8 cellular contexts compared by ENCODE assay signal in the genomic region with DNA sequence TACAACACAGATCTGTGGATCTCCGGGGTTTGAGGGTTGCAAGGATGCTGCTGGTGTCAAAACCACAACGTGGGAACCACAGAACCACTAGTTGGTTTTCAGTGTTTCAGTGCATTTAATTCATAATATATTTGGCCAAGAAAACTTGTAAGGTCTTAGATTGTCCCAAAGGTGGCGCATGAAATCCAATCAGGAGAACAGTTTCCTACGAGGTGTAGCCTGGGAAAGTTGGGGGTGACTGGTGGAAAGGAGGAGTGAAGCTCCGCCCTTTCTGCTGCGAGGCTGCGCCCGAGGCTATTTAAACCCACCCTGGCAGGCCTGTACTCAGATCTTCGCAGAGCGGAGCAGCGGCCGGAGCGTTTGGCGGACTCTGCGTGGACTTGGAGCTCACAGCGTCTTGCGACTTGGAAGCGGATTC. TPM values are rescaled to one million over a fixed set of nuclear protein-coding genes. Genes with fewer than 3 reads are reported as not detected.
A peak's percentile ranks its signal among the peaks of the same experiment; 100 is the strongest.
DNase-seq lines count a peak whose midpoint lies in the region; ATAC-seq and TF ChIP-seq lines count a peak whose summit lies in the region.
"Not testable (repeated sequence)": the region's sequence is repeated elsewhere in the genome, so short reads cannot be mapped to it uniquely, and the experiment has no call there.

No MANE protein-coding gene starts in this region.

- not testable (repeated sequence) for H3K56ac ChIP-seq in mesendoderm (ENCODE audit: low read length)

- not testable (repeated sequence) for H3K4me1 ChIP-seq in HAP-1; heart left ventricle; mesendoderm (ENCODE audit: control insufficient read depth, low read depth, low read length)

- in situ Hi-C loops in HAP-1 (cut with MboI; ENCODE audit: low sequenced_read_pairs), result loop anchor here (25.0 kb wide), 1 partner anchor 281 kb away; no protein-coding TSS in a partner anchor
- in situ Hi-C loops in SK-MEL-5 (cut with HindIII; ENCODE audit: low pct_unique_long_range_greater_than_20kb, low sequenced_read_pairs), result not testable (repeated sequence)

- H4K8ac ChIP-seq in mesendoderm (ENCODE audit: low read depth, low read length), result not testable (repeated sequence)

- not testable (repeated sequence) for H2AK5ac ChIP-seq in mesendoderm (ENCODE audit: low read length)

- H3K79me1 ChIP-seq in mesendoderm (ENCODE audit: low read length), result not testable (repeated sequence)

- POLR2A ChIA-PET in AG04450 (lab: Yijun Ruan, JAX), result not testable (repeated sequence)

- not testable (repeated sequence) for H2BK120ac ChIP-seq in mesendoderm (ENCODE audit: low read depth, low read length)

- H3K9me3 ChIP-seq in AG04450 (ENCODE audit: control insufficient read depth, insufficient read depth, low read length), result peaks cover 12% of the 10 kb centered on the region
- not testable (repeated sequence) for H3K9me3 ChIP-seq in HAP-1, heart left ventricle

- not testable (repeated sequence) for H3K27me3 ChIP-seq in AG04450 (ENCODE audit: control insufficient read depth, insufficient read depth, low read length); HAP-1 (ENCODE audit: low read depth); mesendoderm (ENCODE audit: insufficient read depth, low read length, poor library complexity)
- peaks cover 0 to 26% (median 5%) of the 10 kb centered on the region in 9 donors for H3K27me3 ChIP-seq in heart left ventricle

- not testable (repeated sequence) for H3K79me2 ChIP-seq in mesendoderm (ENCODE audit: control insufficient read depth, insufficient read depth, low read length)

- not testable (repeated sequence) for H3K4me2 ChIP-seq in mesendoderm (ENCODE audit: low read length)

- not testable (repeated sequence) for DNase-seq in AG04450 (ENCODE audit: low read depth, low spot score)
- DNase-seq in HAP-1 (ENCODE audit: low spot score in 2 of 2) (peak; percentile 20 to 49), SK-MEL-5 (ENCODE audit: low read depth, low spot score) (peak; percentile 43), activated T-cell treated with anti-CD3 and anti-CD28 coated beads for 4 hours (peak; percentile 27), heart left ventricle (peak; percentile 33 to 85 (median 64)), mesendoderm (peak; percentile 83)
- peak; percentile 17 for DNase-seq in central memory CD4-positive, alpha-beta T cell
- DNase-seq in stimulated activated CD4-positive, alpha-beta T cell treated with anti-CD3 and anti-CD28 coated beads, Interleukin-15, amount 100 ng/mL, for 24 hours, result peak; percentile 51

- not testable (repeated sequence) for H3K23ac ChIP-seq in mesendoderm (ENCODE audit: low read length)

- not testable (repeated sequence) for H3K27ac ChIP-seq in AG04450 (ENCODE audit: low read depth, low read length); heart left ventricle; mesendoderm (ENCODE audit: low read depth, low read length)

- not testable (repeated sequence) for H3K9ac ChIP-seq in mesendoderm (ENCODE audit: low read length)

- not testable (repeated sequence) for H4K5ac ChIP-seq in mesendoderm (ENCODE audit: low read length)

- not testable (repeated sequence) for H2BK5ac ChIP-seq in mesendoderm (ENCODE audit: low read length)

- TF ChIP-seq POLR2A in heart left ventricle (IDR thresholded peaks at IDR 0.05), result not testable (repeated sequence)

- CTCF ChIA-PET in AG04450 (lab: Charles Lee), result not testable (repeated sequence)

- not testable (repeated sequence) for H3K18ac ChIP-seq in mesendoderm (ENCODE audit: low read length)

- peak; percentile 26; the same call in 1 of the 2 replicates for TF ChIP-seq CTCF in AG04450 (IDR thresholded peaks at IDR 0.05; ENCODE audit: low read depth, low read length)
- TF ChIP-seq CTCF in heart left ventricle (IDR thresholded peaks at IDR 0.05), result peak in 1 of 12 donors; percentile 10

- H3K4ac ChIP-seq in mesendoderm (ENCODE audit: low read depth, low read length), result not testable (repeated sequence)

- H3K4me3 ChIP-seq in AG04450 (ENCODE audit: low read depth, low read length); HAP-1; heart left ventricle; mesendoderm (ENCODE audit: low read length): not testable (repeated sequence)

- intact Hi-C loops in heart left ventricle (cut with DNase I), result not testable (repeated sequence)

- not testable (repeated sequence) for ATAC-seq in heart left ventricle

- 72 to 77% (median 74%) methylated on average over 18 of the region's 18 CpGs for WGBS in heart left ventricle, 4 donors
- no CpG with 5 or more reads among the region's 18 CpGs for WGBS in mesendoderm (ENCODE audit: extremely low coverage, insufficient coverage, low lambda C conversion rate)

- H2BK15ac ChIP-seq in mesendoderm (replicated peaks; ENCODE audit: low read depth), result not testable (repeated sequence)

- not testable (repeated sequence) for H3K36me3 ChIP-seq in HAP-1 (replicated peaks); heart left ventricle; mesendoderm (ENCODE audit: control insufficient read depth, insufficient read depth, low read length)

RNA-seq across cellular contexts. Expression of gene PSMD14, which starts 27.3 kb away (rescaled TPM):
- polyA plus RNA-seq in AG04450 (2011; rRNA removed) (66.5 and 95.3 TPM in 2 replicates), heart left ventricle (10 to 100 TPM; 32.6 to 87.7 TPM)
- polyA minus RNA-seq in AG04450 (2011; rRNA and poly(A)+ RNA removed), result 27.2 and 42.6 TPM in 2 replicates
- total RNA-seq in SK-MEL-5 (2014; rRNA removed; shearing (Covaris generic)), result 109 and 114 TPM in 2 replicates
- polyA plus RNA-seq in SK-MEL-5 (2015; cell fraction: cytosol; rRNA removed), result 90.2 and 101 TPM in 2 replicates
- polyA plus RNA-seq in SK-MEL-5 (2015; cell fraction: nucleus; rRNA removed), result 49.9 and 50.2 TPM in 2 replicates
- total RNA-seq in heart left ventricle, result 10 to 100 TPM; 22.9 to 64.5 (median 46.1) TPM
- 78.9 TPM for polyA plus RNA-seq in mesendoderm (2013, experiment 1 of 2)
- polyA plus RNA-seq in mesendoderm (2013, experiment 2 of 2), result 78.0 TPM
